ENCODE assay signal across 21 cellular contexts in the genomic region with DNA sequence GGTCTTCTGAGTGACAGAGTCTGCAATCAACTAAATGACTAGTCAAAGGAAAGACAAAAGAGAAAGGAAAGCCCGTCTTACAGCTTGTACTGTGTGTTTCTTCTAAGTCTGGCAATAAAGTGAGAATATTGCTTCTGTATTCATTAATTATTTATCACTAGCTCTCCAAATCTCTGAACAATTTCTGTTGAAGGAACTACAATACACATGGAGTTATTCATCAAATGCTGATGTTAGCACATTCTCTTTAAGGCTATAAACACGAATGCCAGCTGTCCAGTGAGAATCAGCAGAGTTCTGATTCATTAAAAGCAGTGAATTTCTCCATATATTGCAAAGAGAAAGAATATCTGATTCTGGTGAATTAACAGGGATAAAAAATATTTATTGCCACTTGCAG.
A peak's percentile ranks its signal among the peaks of the same experiment; 100 is the strongest.
DNase-seq lines count a peak whose midpoint lies in the region; ATAC-seq and TF ChIP-seq lines count a peak whose summit lies in the region.
"Had no signal": no experiment of that assay in that cellular context is flagged by ENCODE, and none has a peak within 500 bp of the region (broad histone marks: within the 10 kb centered on the region; RNA-seq: fewer than 3 reads in every experiment).

No MANE protein-coding gene starts in this region.

- no TSS peak for BruUV-seq in A673 (replicated peaks; lab: Mats Ljungman, UMichigan)

- no peak overlapping the region for H3K4me3 Mint-ChIP-seq in HFFc6
- H3K4me3 Mint-ChIP-seq: CD14-positive monocyte; CD4-positive, alpha-beta T cell; CD8-positive, alpha-beta memory T cell; GM23338; H9 had no signal

- DNase-seq in A673 (ENCODE audit: low spot score) (peak; percentile 56), Karpas-422 (no peak), NCI-H128 (lab: John Stamatoyannopoulos, UW; ENCODE audit: unreplicated experiment) (no peak), HFFc6 (no peak)
- DNase-seq: ACHN; AML-193; BE2C; CD4-positive, alpha-beta T cell; CD8-positive, alpha-beta memory T cell; DMS 273 treated with DMSO at 0.1 percent for 48 hours; DMS79; EL; GDM1; H9 had no signal

- intact Hi-C loops in A673 (cut with micrococcal nuclease; ENCODE audit: unreplicated experiment), result no loop called here

- no peak overlapping the region for H3K9ac ChIP-seq in Karpas-422 (ENCODE audit: low read length)
- H3K9ac ChIP-seq in neural cell (ENCODE audit: low read length), result no peak overlapping the region
- H3K9ac ChIP-seq: BLaER1 treated with 17β-estradiol and CSF1 and Interleukin-3, amounts not matched to agents 10 nM and 100 nM had no signal

- POLR2A ChIA-PET in A673 (lab: Charles Lee; ENCODE audit: low non-redundant PET), result no interaction called here

- H3K27me3 ChIP-seq in A673 (replicated peaks; ENCODE audit: insufficient read depth, low read depth, low read length, poor library complexity) (no peaks in the 10 kb centered on the region), Karpas-422 (ENCODE audit: low read length) (no peaks in the 10 kb centered on the region), neural cell (ENCODE audit: insufficient read depth, low read depth, low read length) (no peaks in the 10 kb centered on the region)
- H3K27me3 ChIP-seq: BLaER1 treated with 17β-estradiol and CSF1 and Interleukin-3, amounts not matched to agents 10 nM and 100 nM had no signal

- peaks cover 15% of the 10 kb centered on the region for H3K4me1 ChIP-seq in A673 (ENCODE audit: insufficient read depth, low read length, poor library complexity, severe bottlenecking)
- peaks cover 17% of the 10 kb centered on the region for H3K4me1 ChIP-seq in Karpas-422 (ENCODE audit: low read length)
- H3K4me1 ChIP-seq: BLaER1 treated with 17β-estradiol and CSF1 and Interleukin-3, amounts not matched to agents 10 nM and 100 nM had no signal

- no peaks in the 10 kb centered on the region for H3K4me1 Mint-ChIP-seq in HFFc6 (ENCODE audit: low read depth)
- H3K4me1 Mint-ChIP-seq: CD14-positive monocyte; CD8-positive, alpha-beta memory T cell; GM23338; H9 had no signal

- peaks cover 2% of the 10 kb centered on the region for H3F3A ChIP-seq in neural cell (ENCODE audit: insufficient read depth, low read length, poor library complexity, severe bottlenecking)

- H3K9me2 ChIP-seq in Karpas-422 (replicated peaks; ENCODE audit: insufficient read depth, low read length), result no peaks in the 10 kb centered on the region
- no peaks in the 10 kb centered on the region for H3K9me2 ChIP-seq in neural cell (ENCODE audit: insufficient read depth, low read length)

- no peaks in the 10 kb centered on the region for H3K79me2 ChIP-seq in Karpas-422 (ENCODE audit: low read length)
- no peaks in the 10 kb centered on the region for H3K79me2 ChIP-seq in neural cell (replicated peaks; ENCODE audit: insufficient read depth, low read length)

- TF ChIP-seq RAD21 in neural cell (conservative IDR thresholded peaks at IDR 0.05), result no peak

- H3K36me3 ChIP-seq in A673 (ENCODE audit: insufficient read depth, low read length, poor library complexity, severe bottlenecking) (no peaks in the 10 kb centered on the region), Karpas-422 (ENCODE audit: insufficient read depth, low read length) (no peaks in the 10 kb centered on the region), neural cell (ENCODE audit: insufficient read depth, low read length) (no peaks in the 10 kb centered on the region)
- H3K36me3 ChIP-seq: BE2C; BLaER1 treated with 17β-estradiol and CSF1 and Interleukin-3, amounts not matched to agents 10 nM and 100 nM had no signal

- H3K4me3 ChIP-seq in A673 (ENCODE audit: low read depth, low read length, poor library complexity, severe bottlenecking) (no peak overlapping the region), Karpas-422 (ENCODE audit: low read length) (no peak overlapping the region), neural cell (ENCODE audit: low read length) (peak overlapping the region; percentile 10)
- H3K4me3 ChIP-seq: BLaER1 treated with 17β-estradiol and CSF1 and Interleukin-3, amounts not matched to agents 10 nM and 100 nM; GM12878; GM23338 had no signal

- CTCF ChIA-PET in A673 (lab: Charles Lee), result no interaction called here

- H2AFZ ChIP-seq in Karpas-422 (ENCODE audit: low read length) (peak overlapping the region; percentile 87), neural cell (ENCODE audit: low read depth, low read length) (peak overlapping the region; percentile 9)
- H2AFZ ChIP-seq: GM23338 had no signal

- no peak overlapping the region for H3K27ac Mint-ChIP-seq in HFFc6
- H3K27ac Mint-ChIP-seq: CD14-positive monocyte; CD4-positive, alpha-beta T cell; CD8-positive, alpha-beta memory T cell; GM23338; H9 had no signal

- TF ChIP-seq CTCF in A673 (conservative IDR thresholded peaks at IDR 0.05; ENCODE audit: low read depth, low read length) (no peak), neural cell (IDR thresholded peaks at IDR 0.05; ENCODE audit: poor library complexity, severe bottlenecking) (no peak), HFFc6 (IDR thresholded peaks at IDR 0.05) (no peak)

- H3K9me3 ChIP-seq in A673 (ENCODE audit: low read depth, low read length, poor library complexity, severe bottlenecking) (no peaks in the 10 kb centered on the region), Karpas-422 (ENCODE audit: low read length) (no peaks in the 10 kb centered on the region), neural cell (ENCODE audit: low read length) (no peaks in the 10 kb centered on the region)
- H3K9me3 ChIP-seq: BE2C; BLaER1 treated with 17β-estradiol and CSF1 and Interleukin-3, amounts not matched to agents 10 nM and 100 nM had no signal

- no peak overlapping the region for H3K27ac ChIP-seq in A673 (ENCODE audit: low read depth, low read length, poor library complexity, severe bottlenecking)
- no peak overlapping the region for H3K27ac ChIP-seq in Karpas-422 (ENCODE audit: low read length)
- H3K27ac ChIP-seq in neural cell (ENCODE audit: low read length), result no peak overlapping the region
- H3K27ac ChIP-seq: BLaER1 treated with 17β-estradiol and CSF1 and Interleukin-3, amounts not matched to agents 10 nM and 100 nM had no signal

- no peaks in the 10 kb centered on the region; the same call in none of the 2 replicates for H3K9me3 Mint-ChIP-seq in HFFc6
- H3K9me3 Mint-ChIP-seq: CD4-positive, alpha-beta T cell; CD8-positive, alpha-beta memory T cell; GM23338; H9 had no signal

- no peaks in the 10 kb centered on the region for H3K27me3 Mint-ChIP-seq in HFFc6 (ENCODE audit: insufficient read depth)
- H3K27me3 Mint-ChIP-seq: CD4-positive, alpha-beta T cell had no signal

- no peaks in the 10 kb centered on the region for H3K36me3 Mint-ChIP-seq in HFFc6 (ENCODE audit: low read depth)
- H3K36me3 Mint-ChIP-seq: CD14-positive monocyte; CD8-positive, alpha-beta memory T cell had no signal

- H4K20me1 ChIP-seq in Karpas-422 (ENCODE audit: insufficient read depth, low read depth, low read length) (no peaks in the 10 kb centered on the region), neural cell (ENCODE audit: insufficient read depth) (no peaks in the 10 kb centered on the region)
- H4K20me1 ChIP-seq: BLaER1 treated with 17β-estradiol and CSF1 and Interleukin-3, amounts not matched to agents 10 nM and 100 nM had no signal

- ATAC-seq in HG02885 (IDR thresholded peaks at IDR 0.05; ENCODE audit: poor library complexity, unreplicated experiment), result no peak
- ATAC-seq: GM12878, GM23338, HCT116 had no signal

- H3K4me2 ChIP-seq in Karpas-422 (ENCODE audit: low read depth, low read length, poor library complexity, severe bottlenecking) (peak overlapping the region; percentile 11), neural cell (ENCODE audit: low read length) (no peak overlapping the region)
- H3K4me2 ChIP-seq: BLaER1 treated with 17β-estradiol and CSF1 and Interleukin-3, amounts not matched to agents 10 nM and 100 nM; GM23338 had no signal

- no peak for TF ChIP-seq EP300 in neural cell (conservative IDR thresholded peaks at IDR 0.05; ENCODE audit: poor library complexity, severe bottlenecking)

TF ChIP-seq in neural cell, 6 proteins besides CTCF, POLR2A, EP300 and RAD21:
- TF ChIP-seq SMC3 (conservative IDR thresholded peaks at IDR 0.05; ENCODE audit: poor library complexity), result no peak
- TF ChIP-seq TAF1 (IDR thresholded peaks at IDR 0.05; ENCODE audit: low read depth), result no peak
- no peak for TF ChIP-seq EZH2 (IDR thresholded peaks at IDR 0.05; ENCODE audit: borderline replicate concordance, insufficient read depth, low read length, poor library complexity, severe bottlenecking)
- no peak for TF ChIP-seq MXI1 (conservative IDR thresholded peaks at IDR 0.05; ENCODE audit: poor library complexity, severe bottlenecking)
- TF ChIP-seq POLR2AphosphoS5 (IDR thresholded peaks at IDR 0.05), result no peak
